6 cellular contexts compared by ENCODE assay signal in the genomic region with DNA sequence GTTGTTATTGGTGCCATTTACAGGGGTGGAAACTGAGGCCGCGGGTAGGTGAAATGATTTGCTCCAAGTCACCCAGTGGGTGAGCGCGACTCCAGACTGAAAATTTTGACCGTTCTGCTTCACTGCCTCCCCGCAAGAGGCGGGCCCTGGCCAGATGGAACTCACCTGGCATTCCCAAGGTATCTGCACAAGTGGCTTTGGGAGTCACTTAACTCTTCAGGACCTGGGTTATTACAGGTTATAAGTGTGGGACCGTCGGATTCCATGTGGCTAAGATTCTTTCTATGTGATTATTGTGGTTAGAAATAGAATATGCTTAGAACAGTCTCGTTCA. TPM values are rescaled to one million over a fixed set of nuclear protein-coding genes. Genes with fewer than 3 reads are reported as not detected.
DNase-seq lines count a peak whose midpoint lies in the region; TF ChIP-seq lines count a peak whose summit lies in the region.

No MANE protein-coding gene starts in this region.

- peak overlapping the region; percentile 93 for H3K27ac Mint-ChIP-seq in Caco-2 (ENCODE audit: unreplicated experiment)
- peak overlapping the region; percentile 48 for H3K27ac Mint-ChIP-seq in glutamatergic neuron (ENCODE audit: unreplicated experiment)
- peak overlapping the region; percentile 91 for H3K27ac Mint-ChIP-seq in type B pancreatic cell

- H3K36me3 Mint-ChIP-seq in Caco-2 (ENCODE audit: insufficient read depth, unreplicated experiment), result peaks cover 15% of the 10 kb centered on the region
- peaks cover 4% of the 10 kb centered on the region for H3K36me3 Mint-ChIP-seq in glutamatergic neuron (ENCODE audit: unreplicated experiment)
- H3K36me3 Mint-ChIP-seq in type B pancreatic cell, result peaks cover 10% of the 10 kb centered on the region

- peak overlapping the region; percentile 93 for H3K4me3 ChIP-seq in Caco-2 (ENCODE audit: low read depth, low read length)

- peak overlapping the region; percentile 92 for H3K4me3 Mint-ChIP-seq in Caco-2 (ENCODE audit: unreplicated experiment)
- peak overlapping the region; percentile 93 for H3K4me3 Mint-ChIP-seq in glutamatergic neuron (ENCODE audit: unreplicated experiment)
- H3K4me3 Mint-ChIP-seq in type B pancreatic cell, result peak overlapping the region; percentile 97

- H3K4me1 ChIP-seq in Caco-2, result peaks cover 26% of the 10 kb centered on the region

- intact Hi-C loops in Caco-2 (cut with micrococcal nuclease; ENCODE audit: unreplicated experiment), result no loop called here

- H3K36me3 ChIP-seq in Caco-2 (ENCODE audit: control insufficient read depth, insufficient read depth, low read length), result no peaks in the 10 kb centered on the region

- CTCF ChIA-PET in Caco-2 (lab: Charles Lee), result no interaction called here

- H3K9me3 Mint-ChIP-seq in Caco-2 (ENCODE audit: unreplicated experiment) (peaks cover 12% of the 10 kb centered on the region), glutamatergic neuron (ENCODE audit: unreplicated experiment) (peaks cover 6% of the 10 kb centered on the region), type B pancreatic cell (no peaks in the 10 kb centered on the region)

- no peaks in the 10 kb centered on the region for H3K27me3 Mint-ChIP-seq in Caco-2 (ENCODE audit: insufficient read depth, unreplicated experiment)
- peaks cover 4% of the 10 kb centered on the region for H3K27me3 Mint-ChIP-seq in glutamatergic neuron (ENCODE audit: unreplicated experiment)
- no peaks in the 10 kb centered on the region for H3K27me3 Mint-ChIP-seq in type B pancreatic cell

- peaks cover 33% of the 10 kb centered on the region for H3K4me1 Mint-ChIP-seq in Caco-2 (ENCODE audit: low read depth, unreplicated experiment)
- peaks cover 4% of the 10 kb centered on the region for H3K4me1 Mint-ChIP-seq in glutamatergic neuron (ENCODE audit: low read depth, unreplicated experiment)
- peaks cover 15% of the 10 kb centered on the region for H3K4me1 Mint-ChIP-seq in type B pancreatic cell (ENCODE audit: unreplicated experiment)

- TF ChIP-seq CTCF in Caco-2 (IDR thresholded peaks at IDR 0.05; ENCODE audit: insufficient read depth in 1 of 2, low read depth in 1 of 2, low read length in 1 of 2, severe bottlenecking in 1 of 2, unreplicated experiment in 1 of 2) (no peak), glutamatergic neuron (IDR thresholded peaks at IDR 0.05; ENCODE audit: partially characterized antibody, unreplicated experiment) (no peak), type B pancreatic cell (conservative IDR thresholded peaks at IDR 0.05) (no peak)

- BruUV-seq in Caco-2 (replicated peaks; lab: Mats Ljungman, UMichigan), result TSS peak; percentile 51

- POLR2A ChIA-PET in Caco-2 (lab: Charles Lee), result no interaction called here

- H3K9me3 ChIP-seq in Caco-2, result peaks cover 11% of the 10 kb centered on the region; the same call in 1 of the 2 replicates

- H3K27me3 ChIP-seq in Caco-2 (replicated peaks; ENCODE audit: control insufficient read depth, insufficient read depth, low read length), result no peaks in the 10 kb centered on the region

- DNase-seq in Caco-2 (peak in 1 of 2 experiments; percentile 49), NCI-H748 (lab: John Stamatoyannopoulos, UW; ENCODE audit: unreplicated experiment) (peak; percentile 39), glutamatergic neuron (no peak), type B pancreatic cell (ENCODE audit: extremely low spot score, unreplicated experiment) (no peak), EL (no peak), dermis blood vessel endothelial cell (no peak)

RNA-seq across cellular contexts. Expression of a gene that starts 0.6 kb away (rescaled TPM):
- total RNA-seq in Caco-2 (2022) (65.0 and 72.7 TPM in 2 replicates), glutamatergic neuron (ENCODE audit: unreplicated experiment) (72.5 TPM), type B pancreatic cell (ENCODE audit: low replicate concordance) (57.1 and 73.9 TPM in 2 replicates), dermis blood vessel endothelial cell (35.7 and 50.2 TPM in 2 replicates)

RNA-seq across cellular contexts. Expression of a gene that starts 6.4 kb away (rescaled TPM):
- total RNA-seq in Caco-2 (2022), result 0.16 TPM in 1 of 2 replicates, not detected in the other
- total RNA-seq in glutamatergic neuron (ENCODE audit: unreplicated experiment), result not detected
- total RNA-seq in type B pancreatic cell (ENCODE audit: low replicate concordance), result not detected in 2 replicates
- total RNA-seq in dermis blood vessel endothelial cell, result not detected in 2 replicates

RNA-seq across cellular contexts. Expression of a gene that starts 31.8 kb away (rescaled TPM):
- total RNA-seq in Caco-2 (2022) (0.82 and 1.0 TPM in 2 replicates), glutamatergic neuron (ENCODE audit: unreplicated experiment) (0.76 TPM), type B pancreatic cell (ENCODE audit: low replicate concordance) (1.3 TPM in 1 of 2 replicates, not detected in the other), dermis blood vessel endothelial cell (0.65 TPM in 1 of 2 replicates, not detected in the other)

RNA-seq across cellular contexts. Expression of a gene that starts 37.5 kb away (rescaled TPM):
- 121 and 123 TPM in 2 replicates for total RNA-seq in Caco-2 (2022)
- 95.9 TPM for total RNA-seq in glutamatergic neuron (ENCODE audit: unreplicated experiment)
- total RNA-seq in type B pancreatic cell (ENCODE audit: low replicate concordance), result 104 and 131 TPM in 2 replicates
- total RNA-seq in dermis blood vessel endothelial cell, result 114 and 121 TPM in 2 replicates

RNA-seq across cellular contexts. Expression of a gene that starts 45.0 kb away (rescaled TPM):
- total RNA-seq in Caco-2 (2022) (4.1 and 6.2 TPM in 2 replicates), glutamatergic neuron (ENCODE audit: unreplicated experiment) (0.96 TPM), type B pancreatic cell (ENCODE audit: low replicate concordance) (not detected in 2 replicates), dermis blood vessel endothelial cell (0.34 and 0.98 TPM in 2 replicates)
